10 cellular contexts compared by ENCODE assay signal in genomic region chr7:17937506-17938115, GRCh38. TPM values are rescaled to one million over a fixed set of nuclear protein-coding genes. Genes with fewer than 3 reads are reported as not detected.
DNase-seq lines count a peak whose midpoint lies in the region; ATAC-seq and TF ChIP-seq lines count a peak whose summit lies in the region.
"Had no signal": no experiment of that assay in that cellular context is flagged by ENCODE, and none has a peak within 500 bp of the region (broad histone marks: within the 10 kb centered on the region; RNA-seq: fewer than 3 reads in every experiment).

No MANE protein-coding gene starts in this region.

- ATAC-seq in activated CD4-positive, CD25-positive, alpha-beta regulatory T cell treated with anti-CD3 and anti-CD28 coated beads, Interleukin-2, amount 50 U/mL, for 24 hours, result peak; percentile 23 to 34

- no peaks in the 10 kb centered on the region for H3K27me3 Mint-ChIP-seq in progenitor cell of endocrine pancreas

- no peaks in the 10 kb centered on the region for H3K9me3 Mint-ChIP-seq in progenitor cell of endocrine pancreas (ENCODE audit: low read depth)

- TF ChIP-seq CTCF in coronary artery (IDR thresholded peaks at IDR 0.05) (no peak), progenitor cell of endocrine pancreas (IDR thresholded peaks at IDR 0.05; ENCODE audit: unreplicated experiment) (no peak)

- peaks cover 6% of the 10 kb centered on the region for H3K36me3 Mint-ChIP-seq in progenitor cell of endocrine pancreas (ENCODE audit: insufficient read depth)

- no peak overlapping the region for H3K27ac ChIP-seq in coronary artery
- H3K27ac ChIP-seq: adrenal gland had no signal

- H3K4me3 Mint-ChIP-seq in progenitor cell of endocrine pancreas (ENCODE audit: low read depth), result peak overlapping the region; percentile 5

- no peak for DNase-seq in activated CD4-positive, CD25-positive, alpha-beta regulatory T cell (lab: John Stamatoyannopoulos, UW)
- DNase-seq in MG63, result no peak
- no peak for DNase-seq in coronary artery (ENCODE audit: low spot score)
- DNase-seq in progenitor cell of endocrine pancreas (ENCODE audit: low spot score, unreplicated experiment), result no peak
- DNase-seq in NCI-H1436 treated with DMSO at 0.1 percent for 48 hours (lab: John Stamatoyannopoulos, UW), result no peak
- no peak for DNase-seq in iPS-NIHi7 (ENCODE audit: extremely low spot score)
- no peak for DNase-seq in foreskin melanocyte
- DNase-seq: adrenal gland, SIG-M5 had no signal

- peaks cover 5% of the 10 kb centered on the region; the same call in 1 of the 2 replicates for H3K36me3 ChIP-seq in MG63
- H3K36me3 ChIP-seq: adrenal gland had no signal

- peak overlapping the region; percentile 14 for H3K27ac Mint-ChIP-seq in progenitor cell of endocrine pancreas

- no peaks in the 10 kb centered on the region for H3K9me3 ChIP-seq in MG63
- H3K9me3 ChIP-seq: adrenal gland had no signal

- H3K4me3 ChIP-seq in MG63 (peak overlapping the region; percentile 73), coronary artery (peak overlapping the region; percentile 97)

- no peaks in the 10 kb centered on the region for H3K27me3 ChIP-seq in MG63
- H3K27me3 ChIP-seq: adrenal gland had no signal

- peaks cover 38% of the 10 kb centered on the region for H3K4me1 Mint-ChIP-seq in progenitor cell of endocrine pancreas (ENCODE audit: low read depth)

RNA-seq across cellular contexts. Expression of gene SNX13, which starts 2.7 kb away (rescaled TPM):
- total RNA-seq in MG63 (2014; rRNA removed; shearing (Covaris generic); ENCODE audit: low replicate concordance), result 8.6 and 33.8 TPM in 2 replicates
- total RNA-seq in progenitor cell of endocrine pancreas, result 44.4 and 48.5 TPM in 2 replicates
